Comparison of ENCODE assay signal across 9 cellular contexts in genomic region chrX:106168107-106168506, GRCh38. TPM values are rescaled to one million over a fixed set of nuclear protein-coding genes. Genes with fewer than 3 reads are reported as not detected.
DNase-seq lines count a peak whose midpoint lies in the region; ATAC-seq and TF ChIP-seq lines count a peak whose summit lies in the region.
"Had no signal": no experiment of that assay in that cellular context is flagged by ENCODE, and none has a peak within 500 bp of the region (broad histone marks: within the 10 kb centered on the region; RNA-seq: fewer than 3 reads in every experiment).

PWWP3B (plus strand) TSS chrX:106168305; CDS start chrX:106205433, 37,128 bp downstream.

- peak within 1 kb of the TSS; percentile 37; the same call in 1 of the 2 replicates for H3K4me3 ChIP-seq in PC-3 (ENCODE audit: low read length)

- no peaks in the 10 kb centered on the region for H3K36me3 Mint-ChIP-seq in nephron progenitor cell (ENCODE audit: low read depth)
- H3K36me3 Mint-ChIP-seq: CD4-positive, CD25-positive, alpha-beta regulatory T cell had no signal

- DNase-seq in COLO829 (ENCODE audit: low spot score) (peak; percentile 2), PC-3 (peak; percentile 23), globus pallidus (ENCODE audit: low spot score) (peak; percentile 11), nephron progenitor cell (peak; percentile 56), NCI-H2029 treated with DMSO at 0.1 percent for 48 hours (lab: John Stamatoyannopoulos, UW) (no peak), T-helper 9 cell (no peak), GM10266 (ENCODE audit: extremely low spot score) (no peak)
- DNase-seq: CD4-positive, CD25-positive, alpha-beta regulatory T cell had no signal

- H3K9me3 Mint-ChIP-seq in nephron progenitor cell, result peaks cover 13% of the 10 kb centered on the region

- H3K36me3 ChIP-seq in PC-3 (ENCODE audit: low read depth, low read length), result no peaks in the 10 kb centered on the region

- peak within 1 kb of the TSS; percentile 90 for H3K4me3 Mint-ChIP-seq in nephron progenitor cell
- H3K4me3 Mint-ChIP-seq: CD4-positive, CD25-positive, alpha-beta regulatory T cell had no signal

- no TSS peak for BruUV-seq in PC-3 (replicated peaks; lab: Mats Ljungman, UMichigan)

- H3K27me3 ChIP-seq in PC-3 (ENCODE audit: low read length), result peaks cover 37% of the 10 kb centered on the region

- CTCF ChIA-PET in PC-3 (lab: Charles Lee), result interaction anchor here (0.5 kb wide), 1 partner anchor 193 kb away, joined by 3 read pairs; no protein-coding TSS in a partner anchor

- H3K4me1 Mint-ChIP-seq in nephron progenitor cell, result peaks cover 6% of the 10 kb centered on the region
- H3K4me1 Mint-ChIP-seq: CD4-positive, CD25-positive, alpha-beta regulatory T cell had no signal

- H3K27ac ChIP-seq in PC-3 (ENCODE audit: low read length), result no peak within 1 kb of the TSS

- H4K20me1 ChIP-seq in PC-3 (ENCODE audit: low read length), result no peaks in the 10 kb centered on the region

- H3K79me2 ChIP-seq in PC-3 (ENCODE audit: low read length), result no peaks in the 10 kb centered on the region

- POLR2A ChIA-PET in PC-3 (lab: Charles Lee; ENCODE audit: unreplicated experiment), result no interaction called here

- TF ChIP-seq CTCF in PC-3 (conservative IDR thresholded peaks at IDR 0.05; ENCODE audit: low read depth, low read length) (no peak), nephron progenitor cell (IDR thresholded peaks at IDR 0.05) (no peak), GM10266 (IDR thresholded peaks at IDR 0.05; ENCODE audit: control insufficient read depth, insufficient read depth, low read depth, missing control alignments) (no peak)

- peak within 1 kb of the TSS; percentile 50; the same call in 1 of the 2 replicates for H2AFZ ChIP-seq in PC-3 (ENCODE audit: low read length)

- peak within 1 kb of the TSS; percentile 57 for H3K4me2 ChIP-seq in PC-3 (ENCODE audit: low read length)

- no peaks in the 10 kb centered on the region for H3K4me1 ChIP-seq in PC-3 (ENCODE audit: insufficient read depth, low read length)

- no peak within 1 kb of the TSS for H3K27ac Mint-ChIP-seq in nephron progenitor cell
- H3K27ac Mint-ChIP-seq: CD4-positive, CD25-positive, alpha-beta regulatory T cell had no signal

- no peaks in the 10 kb centered on the region for H3K27me3 Mint-ChIP-seq in nephron progenitor cell (ENCODE audit: low read depth, poor library complexity)
- H3K27me3 Mint-ChIP-seq: CD4-positive, CD25-positive, alpha-beta regulatory T cell had no signal

- no peaks in the 10 kb centered on the region for H3K9me3 ChIP-seq in PC-3 (ENCODE audit: low read length)

- intact Hi-C loops in PC-3 (cut with micrococcal nuclease), result loop anchor here (10.0 kb wide), 1 partner anchor 193 kb away; no protein-coding TSS in a partner anchor

- no peak within 1 kb of the TSS for H3K9ac ChIP-seq in PC-3 (ENCODE audit: low read length)

- no peaks in the 10 kb centered on the region for H3F3A ChIP-seq in PC-3 (ENCODE audit: low read length, unreplicated experiment)

- ATAC-seq in PC-3, result peak; percentile 74
- no peak for ATAC-seq in GM18909 (IDR thresholded peaks at IDR 0.05; ENCODE audit: poor library complexity, unreplicated experiment)

- H3K9me2 ChIP-seq in PC-3 (replicated peaks; ENCODE audit: low read length), result no peaks in the 10 kb centered on the region

RNA-seq across cellular contexts. Expression of gene PWWP3B, which starts in this region (rescaled TPM):
- total RNA-seq in PC-3 (2014; rRNA removed), result 0.07 TPM in 1 of 2 replicates, not detected in the other
- total RNA-seq: CD4-positive, CD25-positive, alpha-beta regulatory T cell had no signal

Comparison
In these comparisons a context has a peak if more than half of its experiments do, and no peak if none do; other contexts are left out.
1. Peak in DNase-seq, ATAC-seq, H3K4me3 ChIP-seq and H3K4me2 ChIP-seq in PC-3; RNA of the gene not detected or under 1 TPM.
2. DNase-seq: peak in COLO829 (single experiment), globus pallidus (single experiment) and nephron progenitor cell (single experiment); none in NCI-H2029 treated with DMSO at 0.1 percent for 48 hours (single experiment), T-helper 9 cell (single experiment) and GM10266 (single experiment).